12 cellular contexts compared by ENCODE assay signal in genomic region chr11:48056325-48057183, GRCh38.
DNase-seq lines count a peak whose midpoint lies in the region; ATAC-seq, FAIRE-seq and TF ChIP-seq lines count a peak whose summit lies in the region.
"Had no signal": no experiment of that assay in that cellular context is flagged by ENCODE, and none has a peak within 500 bp of the region (broad histone marks: within the 10 kb centered on the region; RNA-seq: fewer than 3 reads in every experiment).

No MANE protein-coding gene starts in this region.

- CTCF ChIA-PET in activated CD8-positive, alpha-beta memory T cell treated with anti-CD3 and anti-CD28 coated beads, Interleukin-2, amount 10 ng/mL, durations not matched to agents 7 days and 5 days (lab: Charles Lee) = interaction anchor here (0.7 to 8.1 kb wide), 16 partner anchors 10 to 130 kb away, joined by 3 to 65 read pairs (median 5); no protein-coding TSS in a partner anchor
- CTCF ChIA-PET in activated CD4-positive, alpha-beta memory T cell treated with anti-CD3 and anti-CD28 coated beads for 36 hours (lab: Charles Lee) = interaction anchor here (0.6 to 4.5 kb wide), 15 partner anchors 13 to 170 kb away, joined by 3 to 55 read pairs (median 6); no protein-coding TSS in a partner anchor
- CTCF ChIA-PET in SK-N-SH (lab: Yijun Ruan, JAX) = interaction anchor here (1.1 kb wide), 1 partner anchor 53 kb away, joined by 3 read pairs; no protein-coding TSS in a partner anchor

- peaks cover 87% of the 10 kb centered on the region for H3K79me2 ChIP-seq in SK-N-SH (ENCODE audit: insufficient read depth)

- TF ChIP-seq RAD21 in SK-N-SH (IDR thresholded peaks at IDR 0.05; ENCODE audit: low read length) = no peak

- no peak for DNase-seq in activated CD8-positive, alpha-beta memory T cell treated with anti-CD3 and anti-CD28 coated beads, Interleukin-2, amount 10 ng/mL, durations not matched to agents 7 days and 5 days
- DNase-seq in activated CD8-positive, alpha-beta memory T cell treated with anti-CD3 and anti-CD28 coated beads for 24 hours = no peak
- no peak for DNase-seq in activated CD4-positive, alpha-beta memory T cell treated with anti-CD3 and anti-CD28 coated beads for 36 hours
- DNase-seq in kidney (no peak), stomach (no peak), right atrium auricular region (ENCODE audit: low spot score) (no peak), SK-N-SH (no peak)
- DNase-seq: dorsolateral prefrontal cortex, left ventricle myocardium inferior, psoas muscle had no signal

- H4K20me1 ChIP-seq in SK-N-SH (ENCODE audit: insufficient read depth) = peaks cover 11% of the 10 kb centered on the region

- no peak for TF ChIP-seq POLR2A in stomach (IDR thresholded peaks at IDR 0.05)

- no peak for ATAC-seq in activated CD8-positive, alpha-beta memory T cell treated with anti-CD3 and anti-CD28 coated beads, Interleukin-2, amount 10 ng/mL, durations not matched to agents 7 days and 5 days
- no peak for ATAC-seq in HG03139 (IDR thresholded peaks at IDR 0.05; ENCODE audit: unreplicated experiment)
- ATAC-seq: psoas muscle had no signal

- H3K27ac ChIP-seq in kidney (ENCODE audit: low read depth in 2 of 2, low read length in 2 of 2) = peak overlapping the region; percentile 35 to 87
- H3K27ac ChIP-seq in stomach = peak overlapping the region; percentile 82 to 90 (median 87)
- H3K27ac ChIP-seq in right atrium auricular region = no peak overlapping the region
- no peak overlapping the region for H3K27ac ChIP-seq in SK-N-SH (ENCODE audit: low read depth in 2 of 2, low read length in 1 of 2)
- H3K27ac ChIP-seq: left ventricle myocardium inferior, psoas muscle had no signal

- POLR2A ChIA-PET in activated CD4-positive, alpha-beta memory T cell treated with anti-CD3 and anti-CD28 coated beads for 36 hours (lab: Charles Lee) = interaction anchor here (1.1 to 2.0 kb wide), 11 partner anchors 16 to 78 kb away, joined by 3 to 23 read pairs (median 7); no protein-coding TSS in a partner anchor
- POLR2A ChIA-PET in SK-N-SH (lab: Yijun Ruan, JAX) = no interaction called here

- peaks cover 20% of the 10 kb centered on the region for H3K36me3 Mint-ChIP-seq in activated CD8-positive, alpha-beta memory T cell treated with anti-CD3 and anti-CD28 coated beads, Interleukin-2, amount 10 ng/mL, durations not matched to agents 7 days and 5 days
- peaks cover 2% of the 10 kb centered on the region for H3K36me3 Mint-ChIP-seq in activated CD4-positive, alpha-beta memory T cell treated with anti-CD3 and anti-CD28 coated beads for 36 hours

- no peaks in the 10 kb centered on the region for H3K27me3 ChIP-seq in stomach
- no peaks in the 10 kb centered on the region for H3K27me3 ChIP-seq in right atrium auricular region
- H3K27me3 ChIP-seq in SK-N-SH (ENCODE audit: insufficient read depth) = no peaks in the 10 kb centered on the region
- H3K27me3 ChIP-seq: dorsolateral prefrontal cortex had no signal

- H3K9me3 ChIP-seq in kidney (ENCODE audit: control insufficient read depth in 1 of 2, low read length in 2 of 2) (no peaks in the 10 kb centered on the region), stomach (no peaks in the 10 kb centered on the region), right atrium auricular region (no peaks in the 10 kb centered on the region), SK-N-SH (no peaks in the 10 kb centered on the region)
- H3K9me3 ChIP-seq: left ventricle myocardium inferior, psoas muscle had no signal

- no peaks in the 10 kb centered on the region for H3K36me3 ChIP-seq in kidney (ENCODE audit: control insufficient read depth in 1 of 2, insufficient read depth in 2 of 2, low read length in 2 of 2)
- H3K36me3 ChIP-seq in stomach = no peaks in the 10 kb centered on the region
- H3K36me3 ChIP-seq in right atrium auricular region = no peaks in the 10 kb centered on the region
- H3K36me3 ChIP-seq in SK-N-SH (replicated peaks in 1 of 2; ENCODE audit: control insufficient read depth in 1 of 2, insufficient read depth in 2 of 2, low read length in 1 of 2) = no peaks in the 10 kb centered on the region
- H3K36me3 ChIP-seq: left ventricle myocardium inferior had no signal

- peak overlapping the region in 1 of 2 donors; percentile 48 for H3K9ac ChIP-seq in kidney (ENCODE audit: low read length in 2 of 2)
- no peak overlapping the region for H3K9ac ChIP-seq in SK-N-SH

- TF ChIP-seq EP300 in stomach (IDR thresholded peaks at IDR 0.05) (no peak), SK-N-SH (IDR thresholded peaks at IDR 0.05; ENCODE audit: borderline replicate concordance in 1 of 2, low read depth in 1 of 2, low read length in 1 of 2) (no peak)

- H3K4me3 ChIP-seq in kidney (ENCODE audit: low read length in 2 of 2) = no peak overlapping the region
- H3K4me3 ChIP-seq in stomach = no peak overlapping the region
- H3K4me3 ChIP-seq in right atrium auricular region = no peak overlapping the region
- H3K4me3 ChIP-seq in SK-N-SH (ENCODE audit: low read depth in 2 of 2, low read length in 1 of 2) = no peak overlapping the region
- H3K4me3 ChIP-seq: left ventricle myocardium inferior, psoas muscle had no signal

- WGBS in stomach, 5 donors = 62 to 78% (median 71%) methylated on average over 20 of the region's 20 CpGs
- 97% methylated on average over 20 of the region's 20 CpGs for WGBS in SK-N-SH (ENCODE audit: low lambda C conversion rate)

- TF ChIP-seq CTCF in kidney (IDR thresholded peaks at IDR 0.05; ENCODE audit: borderline replicate concordance, extremely low read depth, insufficient read depth) = no peak
- TF ChIP-seq CTCF in stomach (IDR thresholded peaks at IDR 0.05) = no peak
- no peak for TF ChIP-seq CTCF in right atrium auricular region (IDR thresholded peaks at IDR 0.05)
- TF ChIP-seq CTCF in SK-N-SH (IDR thresholded peaks at IDR 0.05) = no peak

- H3K4me1 Mint-ChIP-seq in activated CD8-positive, alpha-beta memory T cell treated with anti-CD3 and anti-CD28 coated beads, Interleukin-2, amount 10 ng/mL, durations not matched to agents 7 days and 5 days = peaks cover 83% of the 10 kb centered on the region
- peaks cover 81% of the 10 kb centered on the region for H3K4me1 Mint-ChIP-seq in activated CD4-positive, alpha-beta memory T cell treated with anti-CD3 and anti-CD28 coated beads for 36 hours (ENCODE audit: low read depth)

- H3K4me1 ChIP-seq in kidney (ENCODE audit: control insufficient read depth in 1 of 2, insufficient read depth in 1 of 2, low read depth in 1 of 2, low read length in 2 of 2) (peaks cover 37 to 60% of the 10 kb centered on the region in 2 donors), stomach (peaks cover 51 to 90% (median 67%) of the 10 kb centered on the region in 4 donors), right atrium auricular region (peaks cover 0 to 16% of the 10 kb centered on the region in 2 donors), SK-N-SH (ENCODE audit: control insufficient read depth in 1 of 2, insufficient read depth in 2 of 2, low read depth in 1 of 2, low read length in 1 of 2) (peaks cover 12 to 20% of the 10 kb centered on the region in 2 experiments; a peak in 2 of 4 replicates)
- H3K4me1 ChIP-seq: psoas muscle had no signal

- intact Hi-C loops in activated CD4-positive, alpha-beta memory T cell treated with anti-CD3 and anti-CD28 coated beads for 36 hours (cut with micrococcal nuclease) = no loop called here
- intact Hi-C loops in kidney (cut with DNase I) = no loop called here
- intact Hi-C loops in stomach (cut with DNase I; ENCODE audit: low total_unique reads) = no loop called here

- peaks cover 7% of the 10 kb centered on the region for H3F3A ChIP-seq in SK-N-SH (replicated peaks; ENCODE audit: insufficient read depth)

- peak overlapping the region; percentile 94 for H3K27ac Mint-ChIP-seq in activated CD8-positive, alpha-beta memory T cell treated with anti-CD3 and anti-CD28 coated beads, Interleukin-2, amount 10 ng/mL, durations not matched to agents 7 days and 5 days
- peak overlapping the region; percentile 91 for H3K27ac Mint-ChIP-seq in activated CD4-positive, alpha-beta memory T cell treated with anti-CD3 and anti-CD28 coated beads for 36 hours

- no peak overlapping the region for H3K4me2 ChIP-seq in SK-N-SH

- H3K4me3 Mint-ChIP-seq in activated CD8-positive, alpha-beta memory T cell treated with anti-CD3 and anti-CD28 coated beads, Interleukin-2, amount 10 ng/mL, durations not matched to agents 7 days and 5 days = peak overlapping the region; percentile 65
- peak overlapping the region; percentile 65 for H3K4me3 Mint-ChIP-seq in activated CD4-positive, alpha-beta memory T cell treated with anti-CD3 and anti-CD28 coated beads for 36 hours

- no peak for FAIRE-seq in kidney (lab: Jason Lieb, UNC)
- FAIRE-seq: GM18507 had no signal

- no peaks in the 10 kb centered on the region for H3K27me3 Mint-ChIP-seq in activated CD8-positive, alpha-beta memory T cell treated with anti-CD3 and anti-CD28 coated beads, Interleukin-2, amount 10 ng/mL, durations not matched to agents 7 days and 5 days
- H3K27me3 Mint-ChIP-seq in activated CD4-positive, alpha-beta memory T cell treated with anti-CD3 and anti-CD28 coated beads for 36 hours = no peaks in the 10 kb centered on the region

- H3K9me3 Mint-ChIP-seq in activated CD8-positive, alpha-beta memory T cell treated with anti-CD3 and anti-CD28 coated beads, Interleukin-2, amount 10 ng/mL, durations not matched to agents 7 days and 5 days (ENCODE audit: low read depth) = no peaks in the 10 kb centered on the region
- H3K9me3 Mint-ChIP-seq in activated CD4-positive, alpha-beta memory T cell treated with anti-CD3 and anti-CD28 coated beads for 36 hours = no peaks in the 10 kb centered on the region

- no peaks in the 10 kb centered on the region for H3K9me2 ChIP-seq in SK-N-SH

- H2AFZ ChIP-seq in SK-N-SH (ENCODE audit: low read depth) = no peak overlapping the region

TF ChIP-seq in SK-N-SH, 30 proteins besides CTCF, POLR2A, EP300 and RAD21:
- no peak for TF ChIP-seq TAF1 (IDR thresholded peaks at IDR 0.05; ENCODE audit: borderline replicate concordance, low read depth, low read length)
- no peak for TF ChIP-seq FOXM1 (IDR thresholded peaks at IDR 0.05; ENCODE audit: low read depth)

Comparison
In these comparisons a context has a peak if more than half of its experiments do, and no peak if none do; other contexts are left out.
1. H3K27ac ChIP-seq: peak in kidney (2 of 2) and stomach (5 of 5); none in right atrium auricular region (0 of 2) and SK-N-SH (0 of 2).